In the genomic region with DNA sequence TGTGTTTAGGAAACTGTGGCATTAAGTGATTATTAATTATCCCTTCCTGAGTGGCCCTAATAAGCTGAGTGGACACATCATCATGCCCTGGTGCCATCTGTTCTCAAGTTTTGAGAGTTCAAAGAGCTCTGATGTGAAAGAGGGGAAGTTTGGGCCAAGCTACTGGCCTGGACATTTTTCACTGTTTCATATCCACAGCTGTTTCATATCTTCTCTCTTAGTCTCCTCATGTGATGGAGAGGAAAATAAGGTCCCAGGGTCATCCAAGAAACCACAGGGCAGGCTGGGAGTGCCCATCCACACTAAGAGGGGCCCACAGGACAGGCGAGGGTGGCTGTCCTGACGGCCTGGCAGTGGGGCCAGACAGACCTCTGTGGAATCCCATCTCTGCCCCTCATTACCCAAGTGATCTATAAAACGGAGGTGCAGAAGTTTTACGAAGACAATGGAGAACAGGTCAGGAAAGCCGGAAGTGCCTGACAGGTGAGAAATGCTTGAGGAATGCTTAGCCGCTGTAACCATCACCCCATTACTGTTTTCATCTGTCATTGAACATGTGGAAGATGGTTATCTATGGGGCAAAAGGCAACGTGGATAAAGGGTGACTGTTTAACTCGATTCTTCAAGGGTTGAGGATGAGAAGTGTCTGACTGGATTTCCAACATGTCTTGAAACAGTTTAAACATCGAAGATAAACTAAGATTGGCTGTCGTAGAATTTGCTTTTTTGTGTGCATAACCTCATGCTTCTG, we compare ENCODE assay signal across 10 cellular contexts. TPM values are rescaled to one million over a fixed set of nuclear protein-coding genes. Genes with fewer than 3 reads are reported as not detected.
A peak's percentile ranks its signal among the peaks of the same experiment; 100 is the strongest.
DNase-seq lines count a peak whose midpoint lies in the region; ATAC-seq, FAIRE-seq and TF ChIP-seq lines count a peak whose summit lies in the region.
"Had no signal": no experiment of that assay in that cellular context is flagged by ENCODE, and none has a peak within 500 bp of the region (broad histone marks: within the 10 kb centered on the region; RNA-seq: fewer than 3 reads in every experiment).

No MANE protein-coding gene starts in this region.

- TF ChIP-seq POLR2A in HepG2 (IDR thresholded peaks at IDR 0.05; ENCODE audit: insufficient read depth in 1 of 2, low read depth in 2 of 2, low read length in 2 of 2) (no peak), right lobe of liver (IDR thresholded peaks at IDR 0.05) (no peak)

- peak overlapping the region; percentile 25 to 38 for H2BK12ac ChIP-seq in mesenchymal stem cell (ENCODE audit: low read length in 2 of 2)

- peaks cover 35 to 90% of the 10 kb centered on the region in 2 experiments for H3K36me3 ChIP-seq in HepG2 (replicated peaks in 1 of 2; ENCODE audit: control insufficient read depth in 1 of 2, insufficient read depth in 2 of 2, low read length in 2 of 2)
- no peaks in the 10 kb centered on the region for H3K36me3 ChIP-seq in right lobe of liver
- peaks cover 4 to 31% of the 10 kb centered on the region in 2 experiments for H3K36me3 ChIP-seq in mesenchymal stem cell (ENCODE audit: control insufficient read depth in 1 of 2, insufficient read depth in 2 of 2, low read depth in 1 of 2, low read length in 2 of 2)

- H3K27ac Mint-ChIP-seq in activated CD8-positive, alpha-beta T cell treated with anti-CD3 and anti-CD28 coated beads for 36 hours: peak overlapping the region; percentile 25

- no peak overlapping the region for H3K14ac ChIP-seq in mesenchymal stem cell (ENCODE audit: low read length in 2 of 2)

- no peak for ATAC-seq in HepG2
- ATAC-seq in right lobe of liver: no peak
- ATAC-seq in activated CD8-positive, alpha-beta T cell treated with anti-CD3 and anti-CD28 coated beads for 36 hours: no peak
- no peak for ATAC-seq in HG03571 (IDR thresholded peaks at IDR 0.05; ENCODE audit: unreplicated experiment)

- no peak overlapping the region for H3K9ac ChIP-seq in HepG2 (ENCODE audit: insufficient read depth, low read depth, low read length)
- H3K9ac ChIP-seq in mesenchymal stem cell (ENCODE audit: low read length): peak overlapping the region; percentile 13

- no TSS peak for BruUV-seq in HepG2 (replicated peaks; lab: Mats Ljungman, UMichigan)

- H3K4me3 ChIP-seq in HepG2 (replicated peaks in 1 of 3; ENCODE audit: insufficient read depth in 1 of 3, low read depth in 2 of 3, low read length in 3 of 3): no peak overlapping the region
- H3K4me3 ChIP-seq in right lobe of liver: no peak overlapping the region
- H3K4me3 ChIP-seq in mesenchymal stem cell (ENCODE audit: insufficient read depth in 1 of 2, low read depth in 1 of 2, low read length in 2 of 2): no peak overlapping the region

- no peak overlapping the region for H3K4me2 ChIP-seq in HepG2 (ENCODE audit: low read depth, low read length)
- H3K4me2 ChIP-seq in mesenchymal stem cell (ENCODE audit: low read length, poor library complexity, severe bottlenecking): no peak overlapping the region

- WGBS in HepG2 (ENCODE audit: low lambda C conversion rate): 73% methylated on average over 10 of the region's 10 CpGs
- 71% methylated on average over 8 of the region's 10 CpGs for WGBS in right lobe of liver (ENCODE audit: insufficient coverage, low coverage, low lambda C conversion rate, missing lambda C conversion rate)
- WGBS in mesenchymal stem cell: 65% methylated on average over 10 of the region's 10 CpGs

- H3K9me3 Mint-ChIP-seq in activated CD8-positive, alpha-beta T cell treated with anti-CD3 and anti-CD28 coated beads for 36 hours: no peaks in the 10 kb centered on the region

- TF ChIP-seq EP300 in HepG2 (IDR thresholded peaks at IDR 0.05; ENCODE audit: low read depth in 2 of 2, low read length in 2 of 2): no peak
- no peak for TF ChIP-seq EP300 in HepG2 (CRISPR knock-in tag; IDR thresholded peaks at IDR 0.05; ENCODE audit: borderline replicate concordance)

- no peak overlapping the region for H2BK120ac ChIP-seq in mesenchymal stem cell (ENCODE audit: low read depth, low read length)

- H3K4me1 ChIP-seq in HepG2 (ENCODE audit: insufficient read depth, low read length) (peaks cover 97% of the 10 kb centered on the region), right lobe of liver (no peaks in the 10 kb centered on the region), mesenchymal stem cell (ENCODE audit: control insufficient read depth, insufficient read depth, low read depth, low read length) (no peaks in the 10 kb centered on the region)

- intact Hi-C loops in HepG2 (cut with micrococcal nuclease; ENCODE audit: unreplicated experiment) (no loop called here), right lobe of liver (cut with DNase I) (no loop called here)
- intact Hi-C loops in activated CD8-positive, alpha-beta T cell treated with anti-CD3 and anti-CD28 coated beads for 36 hours (cut with micrococcal nuclease): no loop called here

- no peak for TF ChIP-seq RAD21 in HepG2 (CRISPR knock-in tag; IDR thresholded peaks at IDR 0.05)

- H3K27me3 ChIP-seq in HepG2 (ENCODE audit: control insufficient read depth in 1 of 2, insufficient read depth in 2 of 2, low read length in 2 of 2): no peaks in the 10 kb centered on the region
- H3K27me3 ChIP-seq in right lobe of liver: no peaks in the 10 kb centered on the region
- no peaks in the 10 kb centered on the region for H3K27me3 ChIP-seq in mesenchymal stem cell (ENCODE audit: control insufficient read depth in 1 of 2, insufficient read depth in 1 of 2, low read length in 2 of 2)

- no peak for FAIRE-seq in HepG2 (lab: Jason Lieb, UNC)

- DNase-seq in HepG2 (ENCODE audit: low spot score) (no peak), right lobe of liver (no peak), mesenchymal stem cell (no peak), activated gamma-delta T cell treated with Interleukin-2 at 50 U/mL for 16 hours (no peak), NCI-H446 treated with DMSO at 0.1 percent for 48 hours (lab: John Stamatoyannopoulos, UW) (no peak), NCI-H748 (lab: John Stamatoyannopoulos, UW; ENCODE audit: unreplicated experiment) (no peak)
- DNase-seq in activated CD8-positive, alpha-beta T cell treated with anti-CD3 and anti-CD28 coated beads for 36 hours: no peak
- DNase-seq: activated CD4-positive, alpha-beta T cell treated with anti-CD3 and anti-CD28 coated beads, Interleukin-2, amount 50 U/mL, for 48 hours; cerebellar nuclear complex had no signal

- peaks cover 99% of the 10 kb centered on the region for H4K20me1 ChIP-seq in HepG2 (ENCODE audit: insufficient read depth, low read length)

- H3K4ac ChIP-seq in mesenchymal stem cell (ENCODE audit: low read depth in 1 of 2, low read length in 2 of 2): no peak overlapping the region

- H2BK5ac ChIP-seq in mesenchymal stem cell (ENCODE audit: low read depth, low read length, poor library complexity, severe bottlenecking): no peak overlapping the region

- H3K18ac ChIP-seq in mesenchymal stem cell (ENCODE audit: low read depth in 1 of 2, low read length in 2 of 2): peak overlapping the region; percentile 24 to 38

- peaks cover 52% of the 10 kb centered on the region for H3K36me3 Mint-ChIP-seq in activated CD8-positive, alpha-beta T cell treated with anti-CD3 and anti-CD28 coated beads for 36 hours (ENCODE audit: low read depth)

- H4K8ac ChIP-seq in mesenchymal stem cell (ENCODE audit: low read length): no peak overlapping the region

- H3K27me3 Mint-ChIP-seq in activated CD8-positive, alpha-beta T cell treated with anti-CD3 and anti-CD28 coated beads for 36 hours: no peaks in the 10 kb centered on the region

- no peak overlapping the region for H3K4me3 Mint-ChIP-seq in activated CD8-positive, alpha-beta T cell treated with anti-CD3 and anti-CD28 coated beads for 36 hours

- no peak overlapping the region for H2AK5ac ChIP-seq in mesenchymal stem cell (ENCODE audit: low read length, severe bottlenecking)

- H3K27ac ChIP-seq in HepG2 (ENCODE audit: extremely low read length, insufficient read depth, low read length) (no peak overlapping the region), right lobe of liver (no peak overlapping the region), mesenchymal stem cell (ENCODE audit: low read length, poor library complexity, severe bottlenecking) (no peak overlapping the region)

- peaks cover 2% of the 10 kb centered on the region for H3K79me1 ChIP-seq in mesenchymal stem cell (replicated peaks; ENCODE audit: low read length, poor library complexity, severe bottlenecking)

- H2AFZ ChIP-seq in HepG2 (ENCODE audit: low read length) (no peak overlapping the region), mesenchymal stem cell (ENCODE audit: low read depth, low read length) (no peak overlapping the region)

- H2BK15ac ChIP-seq in mesenchymal stem cell (ENCODE audit: low read depth, poor library complexity, severe bottlenecking): no peak overlapping the region

- H3K79me2 ChIP-seq in HepG2 (ENCODE audit: insufficient read depth, low read length): peaks cover 94% of the 10 kb centered on the region

- H3K4me1 Mint-ChIP-seq in activated CD8-positive, alpha-beta T cell treated with anti-CD3 and anti-CD28 coated beads for 36 hours (ENCODE audit: low read depth): peaks cover 54% of the 10 kb centered on the region

- no peak overlapping the region for H4K91ac ChIP-seq in mesenchymal stem cell (ENCODE audit: low read length)

- TF ChIP-seq CTCF in HepG2 (CRISPR knock-in tag; IDR thresholded peaks at IDR 0.05) (no peak), right lobe of liver (IDR thresholded peaks at IDR 0.05) (no peak)
- no peak for TF ChIP-seq CTCF in activated CD8-positive, alpha-beta T cell treated with anti-CD3 and anti-CD28 coated beads for 36 hours (IDR thresholded peaks at IDR 0.05)

- H3K23ac ChIP-seq in mesenchymal stem cell (ENCODE audit: low read length in 2 of 2): no peak overlapping the region

- in situ Hi-C loops in HepG2 (cut with HindIII; ENCODE audit: extremely low pct_ligation_motif_present, low pct_unique_long_range_greater_than_20kb): no loop called here

- CTCF ChIA-PET in HepG2 (lab: Yijun Ruan, JAX; ENCODE audit: low intra/inter-chr PET ratio, low total read pairs): no interaction called here
- CTCF ChIA-PET in activated CD8-positive, alpha-beta T cell treated with anti-CD3 and anti-CD28 coated beads for 36 hours (lab: Charles Lee): interaction anchor here (0.8 to 4.8 kb wide), 6 partner anchors 11 to 26 kb away, joined by 3 to 35 read pairs (median 3); no protein-coding TSS in a partner anchor

- POLR2A ChIA-PET in HepG2 (lab: Yijun Ruan, JAX): interaction anchor here (2.2 kb wide), 1 partner anchor 16 kb away, joined by 4 read pairs; no protein-coding TSS in a partner anchor
- POLR2A ChIA-PET in activated CD8-positive, alpha-beta T cell treated with anti-CD3 and anti-CD28 coated beads for 36 hours (lab: Charles Lee): interaction anchor here (0.6 kb wide), 1 partner anchor 26 kb away, joined by 3 read pairs; no protein-coding TSS in a partner anchor

- H3K9me3 ChIP-seq in HepG2 (ENCODE audit: low read length) (no peaks in the 10 kb centered on the region), right lobe of liver (no peaks in the 10 kb centered on the region), mesenchymal stem cell (ENCODE audit: control insufficient read depth, low read length) (no peaks in the 10 kb centered on the region)

RNA-seq across cellular contexts. Expression of a gene that starts 17.1 kb away (rescaled TPM):
- total RNA-seq in HepG2 (2016; rRNA removed; fragmentation: Illumina TruSeq; extraction: Trizol): 13.2 and 24.4 TPM in 2 replicates
- total RNA-seq in HepG2 (2016; cell fraction: cytosol; rRNA removed; fragmentation: Illumina TruSeq; extraction: Trizol; ENCODE audit: low read depth): 1.4 and 1.6 TPM in 2 replicates
- 13.6 and 21.9 TPM in 2 replicates for total RNA-seq in HepG2 (2016; cell fraction: insoluble cytoplasmic fraction; rRNA removed; fragmentation: Illumina TruSeq; extraction: Trizol)
- 8.5 and 9.3 TPM in 2 replicates for total RNA-seq in HepG2 (2016; cell fraction: membrane; rRNA removed; fragmentation: Illumina TruSeq; extraction: Trizol)
- total RNA-seq in HepG2 (2016; cell fraction: nucleus; rRNA removed; fragmentation: Illumina TruSeq; extraction: Trizol): 20.3 and 20.8 TPM in 2 replicates
- 97.0 and 101 TPM in 2 replicates for polyA plus RNA-seq in HepG2 (2011; rRNA removed)
- 69.4 and 70.4 TPM in 2 replicates for polyA plus RNA-seq in HepG2 (2011; cell fraction: cytosol; rRNA removed)
- 105 and 144 TPM in 2 replicates for polyA plus RNA-seq in HepG2 (2011; cell fraction: nucleus; rRNA removed)
- polyA plus RNA-seq in HepG2 (2012): 78.0 and 124 TPM in 2 replicates
- polyA plus RNA-seq in HepG2 (2016; cell fraction: cytosol; fragmentation: Illumina TruSeq; extraction: Trizol; ENCODE audit: low read depth): 0.93 and 0.99 TPM in 2 replicates
- 23.2 and 27.3 TPM in 2 replicates for polyA plus RNA-seq in HepG2 (2016; cell fraction: insoluble cytoplasmic fraction; fragmentation: Illumina TruSeq; extraction: Trizol; ENCODE audit: low read depth)
- polyA plus RNA-seq in HepG2 (2016; cell fraction: membrane; fragmentation: Illumina TruSeq; extraction: Trizol; ENCODE audit: low read depth): 2.8 and 3.5 TPM in 2 replicates
- polyA plus RNA-seq in HepG2 (2016; cell fraction: nucleus; fragmentation: Illumina TruSeq; extraction: Trizol; ENCODE audit: insufficient read depth, low read depth): 30.1 and 30.3 TPM in 2 replicates
- 69.1 and 358 TPM in 2 replicates for polyA minus RNA-seq in HepG2 (2011; rRNA and poly(A)+ RNA removed; ENCODE audit: low replicate concordance)
- 176 and 190 TPM in 2 replicates for polyA minus RNA-seq in HepG2 (2011; cell fraction: cytosol; rRNA and poly(A)+ RNA removed)
- 176 and 200 TPM in 2 replicates for polyA minus RNA-seq in HepG2 (2011; cell fraction: nucleus; rRNA and poly(A)+ RNA removed)
- total RNA-seq in right lobe of liver: 10 to 100 TPM in 1 of 6 experiments, 1 to 10 TPM in 1, under 1 TPM in 4; 0.48 to 23.0 (median 0.87) TPM
- total RNA-seq in activated CD8-positive, alpha-beta T cell treated with anti-CD3 and anti-CD28 coated beads for 36 hours: 100 to 1,000 TPM; 121 to 124 TPM
- polyA plus RNA-seq in mesenchymal stem cell (2013, experiment 1 of 2): 12.1 TPM
- polyA plus RNA-seq in mesenchymal stem cell (2013, experiment 2 of 2): 11.3 TPM
